Comparison of ENCODE assay signal across 2 cellular contexts in the genomic region with DNA sequence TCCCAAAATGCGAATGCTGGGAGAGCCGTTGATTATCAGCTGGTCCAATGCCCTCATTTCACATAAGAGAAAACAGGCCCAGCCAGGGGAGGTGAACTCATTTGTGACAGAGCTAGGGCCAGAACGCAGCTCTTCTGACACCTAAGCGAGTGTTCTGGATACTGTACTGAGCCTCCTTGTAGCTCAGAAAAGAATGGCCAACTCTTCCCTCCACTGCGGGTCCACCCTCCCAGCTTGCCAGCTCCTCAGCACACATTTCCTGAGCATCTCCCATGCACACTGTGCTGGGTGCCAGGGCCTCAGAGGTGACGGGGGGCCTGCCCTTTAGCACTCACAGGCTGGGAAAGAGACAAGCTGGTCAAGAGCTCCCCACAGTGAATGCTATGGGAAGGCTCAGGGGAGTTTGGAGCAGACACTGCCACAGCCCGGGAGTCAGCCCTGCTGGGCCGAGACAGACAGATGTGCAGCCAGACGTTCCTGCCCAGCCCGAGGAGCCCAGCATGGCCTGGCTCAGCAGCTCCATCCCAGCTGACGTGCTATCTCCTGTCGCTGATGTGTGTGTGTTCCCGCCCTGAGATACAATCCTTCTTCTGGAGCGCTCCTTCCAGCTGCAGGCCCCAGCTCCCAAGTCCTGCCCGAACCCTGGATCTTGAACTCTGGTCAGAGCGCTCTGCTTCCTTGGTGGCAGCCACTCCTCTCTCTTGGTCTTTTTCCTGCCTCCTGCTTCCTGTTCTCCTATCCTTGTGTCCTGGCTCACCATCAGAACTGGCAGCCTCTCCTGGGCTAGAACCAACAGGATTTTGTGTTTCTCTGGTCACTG.
TF ChIP-seq lines count a peak whose summit lies in the region.

No MANE protein-coding gene starts in this region.

TF ChIP-seq in SK-N-SH treated with all-trans-retinoic acid at 6 μM for 48 hours, 23 proteins besides CTCF, POLR2A, EP300 and RAD21:
- TF ChIP-seq OSR1 (CRISPR knock-in tag; IDR thresholded peaks at IDR 0.05), result no peak
- no peak for TF ChIP-seq ZFP30 (CRISPR knock-in tag; IDR thresholded peaks at IDR 0.05)
- TF ChIP-seq, protein P1, sequence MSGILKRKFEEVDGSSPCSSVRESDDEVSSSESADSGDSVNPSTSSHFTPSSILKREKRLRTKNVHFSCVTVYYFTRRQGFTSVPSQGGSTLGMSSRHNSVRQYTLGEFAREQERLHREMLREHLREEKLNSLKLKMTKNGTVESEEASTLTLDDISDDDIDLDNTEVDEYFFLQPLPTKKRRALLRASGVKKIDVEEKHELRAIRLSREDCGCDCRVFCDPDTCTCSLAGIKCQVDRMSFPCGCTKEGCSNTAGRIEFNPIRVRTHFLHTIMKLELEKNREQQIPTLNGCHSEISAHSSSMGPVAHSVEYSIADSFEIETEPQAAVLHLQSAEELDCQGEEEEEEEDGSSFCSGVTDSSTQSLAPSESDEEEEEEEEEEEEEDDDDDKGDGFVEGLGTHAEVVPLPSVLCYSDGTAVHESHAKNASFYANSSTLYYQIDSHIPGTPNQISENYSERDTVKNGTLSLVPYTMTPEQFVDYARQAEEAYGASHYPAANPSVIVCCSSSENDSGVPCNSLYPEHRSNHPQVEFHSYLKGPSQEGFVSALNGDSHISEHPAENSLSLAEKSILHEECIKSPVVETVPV (CRISPR knock-in tag; IDR thresholded peaks at IDR 0.05), result no peak
- no peak for TF ChIP-seq GLIS3 (CRISPR knock-in tag; IDR thresholded peaks at IDR 0.05)
- no peak for TF ChIP-seq TOX (CRISPR knock-in tag; IDR thresholded peaks at IDR 0.05; ENCODE audit: borderline replicate concordance)
- TF ChIP-seq, protein P2, sequence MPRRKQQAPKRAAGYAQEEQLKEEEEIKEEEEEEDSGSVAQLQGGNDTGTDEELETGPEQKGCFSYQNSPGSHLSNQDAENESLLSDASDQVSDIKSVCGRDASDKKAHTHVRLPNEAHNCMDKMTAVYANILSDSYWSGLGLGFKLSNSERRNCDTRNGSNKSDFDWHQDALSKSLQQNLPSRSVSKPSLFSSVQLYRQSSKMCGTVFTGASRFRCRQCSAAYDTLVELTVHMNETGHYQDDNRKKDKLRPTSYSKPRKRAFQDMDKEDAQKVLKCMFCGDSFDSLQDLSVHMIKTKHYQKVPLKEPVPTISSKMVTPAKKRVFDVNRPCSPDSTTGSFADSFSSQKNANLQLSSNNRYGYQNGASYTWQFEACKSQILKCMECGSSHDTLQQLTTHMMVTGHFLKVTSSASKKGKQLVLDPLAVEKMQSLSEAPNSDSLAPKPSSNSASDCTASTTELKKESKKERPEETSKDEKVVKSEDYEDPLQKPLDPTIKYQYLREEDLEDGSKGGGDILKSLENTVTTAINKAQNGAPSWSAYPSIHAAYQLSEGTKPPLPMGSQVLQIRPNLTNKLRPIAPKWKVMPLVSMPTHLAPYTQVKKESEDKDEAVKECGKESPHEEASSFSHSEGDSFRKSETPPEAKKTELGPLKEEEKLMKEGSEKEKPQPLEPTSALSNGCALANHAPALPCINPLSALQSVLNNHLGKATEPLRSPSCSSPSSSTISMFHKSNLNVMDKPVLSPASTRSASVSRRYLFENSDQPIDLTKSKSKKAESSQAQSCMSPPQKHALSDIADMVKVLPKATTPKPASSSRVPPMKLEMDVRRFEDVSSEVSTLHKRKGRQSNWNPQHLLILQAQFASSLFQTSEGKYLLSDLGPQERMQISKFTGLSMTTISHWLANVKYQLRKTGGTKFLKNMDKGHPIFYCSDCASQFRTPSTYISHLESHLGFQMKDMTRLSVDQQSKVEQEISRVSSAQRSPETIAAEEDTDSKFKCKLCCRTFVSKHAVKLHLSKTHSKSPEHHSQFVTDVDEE (CRISPR knock-in tag; IDR thresholded peaks at IDR 0.05), result no peak
- no peak for TF ChIP-seq ZNF70 (CRISPR knock-in tag; IDR thresholded peaks at IDR 0.05)
- TF ChIP-seq ZNF565 (CRISPR knock-in tag; conservative IDR thresholded peaks at IDR 0.05; ENCODE audit: low read depth), result no peak
- no peak for TF ChIP-seq SNAI2 (CRISPR knock-in tag; IDR thresholded peaks at IDR 0.05)
- TF ChIP-seq ISL1 (CRISPR knock-in tag; IDR thresholded peaks at IDR 0.05), result no peak
- no peak for TF ChIP-seq ZNF8 (CRISPR knock-in tag; IDR thresholded peaks at IDR 0.05)
- TF ChIP-seq ZC3H10 (CRISPR knock-in tag; IDR thresholded peaks at IDR 0.05), result no peak
- no peak for TF ChIP-seq PPARA (CRISPR knock-in tag; IDR thresholded peaks at IDR 0.05; ENCODE audit: borderline replicate concordance)
- TF ChIP-seq ARNTL (CRISPR knock-in tag; IDR thresholded peaks at IDR 0.05; ENCODE audit: borderline replicate concordance, low read depth), result no peak
- TF ChIP-seq ZFP3 (CRISPR knock-in tag; IDR thresholded peaks at IDR 0.05), result no peak
- TF ChIP-seq CSDC2 (CRISPR knock-in tag; IDR thresholded peaks at IDR 0.05), result no peak

TF ChIP-seq in SK-N-SH, 30 proteins besides CTCF, POLR2A, EP300 and RAD21:
- TF ChIP-seq, protein P3, sequence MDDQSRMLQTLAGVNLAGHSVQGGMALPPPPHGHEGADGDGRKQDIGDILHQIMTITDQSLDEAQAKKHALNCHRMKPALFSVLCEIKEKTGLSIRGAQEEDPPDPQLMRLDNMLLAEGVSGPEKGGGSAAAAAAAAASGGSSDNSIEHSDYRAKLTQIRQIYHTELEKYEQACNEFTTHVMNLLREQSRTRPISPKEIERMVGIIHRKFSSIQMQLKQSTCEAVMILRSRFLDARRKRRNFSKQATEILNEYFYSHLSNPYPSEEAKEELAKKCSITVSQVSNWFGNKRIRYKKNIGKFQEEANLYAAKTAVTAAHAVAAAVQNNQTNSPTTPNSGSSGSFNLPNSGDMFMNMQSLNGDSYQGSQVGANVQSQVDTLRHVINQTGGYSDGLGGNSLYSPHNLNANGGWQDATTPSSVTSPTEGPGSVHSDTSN (IDR thresholded peaks at IDR 0.05), result no peak
- TF ChIP-seq TAF1 (IDR thresholded peaks at IDR 0.05; ENCODE audit: borderline replicate concordance, low read depth, low read length) (no peak), CHD2 (IDR thresholded peaks at IDR 0.05; ENCODE audit: low read length, partially characterized antibody) (no peak), RCOR1 (IDR thresholded peaks at IDR 0.05; ENCODE audit: low read length) (no peak), SMC3 (IDR thresholded peaks at IDR 0.05; ENCODE audit: low read depth, low read length) (no peak)
